In the genomic region with DNA sequence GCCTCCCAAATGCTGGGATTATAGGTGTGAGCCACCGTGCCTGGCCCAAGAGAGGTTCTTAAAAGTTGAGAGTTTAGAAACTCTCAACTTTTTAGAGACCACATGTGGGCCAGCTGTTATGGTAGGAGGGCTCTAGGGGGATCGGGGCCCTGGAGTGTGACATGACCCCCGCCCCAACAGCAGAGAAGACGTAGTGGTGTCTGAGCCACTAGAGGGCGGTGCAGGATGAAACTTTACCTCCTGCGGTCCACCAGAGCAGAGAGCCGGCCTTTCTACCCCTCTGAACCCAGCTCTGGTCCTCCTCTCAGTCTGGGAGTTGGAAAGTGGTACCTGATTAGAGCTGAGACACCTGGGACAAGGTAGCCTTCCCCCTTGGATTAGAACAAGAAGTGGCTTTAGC, we compare ENCODE assay signal across 1 cellular context.
TF ChIP-seq lines count a peak whose summit lies in the region.

No MANE protein-coding gene starts in this region.

TF ChIP-seq in HepG2, 621 proteins besides CTCF, POLR2A, EP300 and RAD21:
- 0 out of 2 replicates have a peak, but pooled peaks have one; percentile 73 for TF ChIP-seq ZNF572 (CRISPR knock-in tag; IDR thresholded peaks at IDR 0.05)
- TF ChIP-seq HOXA3 (CRISPR knock-in tag; IDR thresholded peaks at IDR 0.05) = 0 out of 2 replicates have a peak, but pooled peaks have one; percentile 26
- TF ChIP-seq, protein P1, sequence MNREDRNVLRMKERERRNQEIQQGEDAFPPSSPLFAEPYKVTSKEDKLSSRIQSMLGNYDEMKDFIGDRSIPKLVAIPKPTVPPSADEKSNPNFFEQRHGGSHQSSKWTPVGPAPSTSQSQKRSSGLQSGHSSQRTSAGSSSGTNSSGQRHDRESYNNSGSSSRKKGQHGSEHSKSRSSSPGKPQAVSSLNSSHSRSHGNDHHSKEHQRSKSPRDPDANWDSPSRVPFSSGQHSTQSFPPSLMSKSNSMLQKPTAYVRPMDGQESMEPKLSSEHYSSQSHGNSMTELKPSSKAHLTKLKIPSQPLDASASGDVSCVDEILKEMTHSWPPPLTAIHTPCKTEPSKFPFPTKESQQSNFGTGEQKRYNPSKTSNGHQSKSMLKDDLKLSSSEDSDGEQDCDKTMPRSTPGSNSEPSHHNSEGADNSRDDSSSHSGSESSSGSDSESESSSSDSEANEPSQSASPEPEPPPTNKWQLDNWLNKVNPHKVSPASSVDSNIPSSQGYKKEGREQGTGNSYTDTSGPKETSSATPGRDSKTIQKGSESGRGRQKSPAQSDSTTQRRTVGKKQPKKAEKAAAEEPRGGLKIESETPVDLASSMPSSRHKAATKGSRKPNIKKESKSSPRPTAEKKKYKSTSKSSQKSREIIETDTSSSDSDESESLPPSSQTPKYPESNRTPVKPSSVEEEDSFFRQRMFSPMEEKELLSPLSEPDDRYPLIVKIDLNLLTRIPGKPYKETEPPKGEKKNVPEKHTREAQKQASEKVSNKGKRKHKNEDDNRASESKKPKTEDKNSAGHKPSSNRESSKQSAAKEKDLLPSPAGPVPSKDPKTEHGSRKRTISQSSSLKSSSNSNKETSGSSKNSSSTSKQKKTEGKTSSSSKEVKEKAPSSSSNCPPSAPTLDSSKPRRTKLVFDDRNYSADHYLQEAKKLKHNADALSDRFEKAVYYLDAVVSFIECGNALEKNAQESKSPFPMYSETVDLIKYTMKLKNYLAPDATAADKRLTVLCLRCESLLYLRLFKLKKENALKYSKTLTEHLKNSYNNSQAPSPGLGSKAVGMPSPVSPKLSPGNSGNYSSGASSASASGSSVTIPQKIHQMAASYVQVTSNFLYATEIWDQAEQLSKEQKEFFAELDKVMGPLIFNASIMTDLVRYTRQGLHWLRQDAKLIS (CRISPR knock-in tag; IDR thresholded peaks at IDR 0.05) = no peak
- TF ChIP-seq PITX1 (CRISPR knock-in tag; IDR thresholded peaks at IDR 0.05) = peak; percentile 68; the same call in 1 of the 2 replicates
- peak; percentile 76 for TF ChIP-seq STAG1 (CRISPR knock-in tag; IDR thresholded peaks at IDR 0.05)
- 0 out of 2 replicates have a peak, but pooled peaks have one; percentile 43 for TF ChIP-seq ZBTB7A (CRISPR knock-in tag; IDR thresholded peaks at IDR 0.05)
- no peak for TF ChIP-seq NR0B2 (CRISPR knock-in tag; IDR thresholded peaks at IDR 0.05)
- TF ChIP-seq SP1 (IDR thresholded peaks at IDR 0.05) = no peak
- peak; percentile 31; the same call in 1 of the 2 replicates for TF ChIP-seq SP1 (CRISPR knock-in tag; IDR thresholded peaks at IDR 0.05)
- TF ChIP-seq, protein P2, sequence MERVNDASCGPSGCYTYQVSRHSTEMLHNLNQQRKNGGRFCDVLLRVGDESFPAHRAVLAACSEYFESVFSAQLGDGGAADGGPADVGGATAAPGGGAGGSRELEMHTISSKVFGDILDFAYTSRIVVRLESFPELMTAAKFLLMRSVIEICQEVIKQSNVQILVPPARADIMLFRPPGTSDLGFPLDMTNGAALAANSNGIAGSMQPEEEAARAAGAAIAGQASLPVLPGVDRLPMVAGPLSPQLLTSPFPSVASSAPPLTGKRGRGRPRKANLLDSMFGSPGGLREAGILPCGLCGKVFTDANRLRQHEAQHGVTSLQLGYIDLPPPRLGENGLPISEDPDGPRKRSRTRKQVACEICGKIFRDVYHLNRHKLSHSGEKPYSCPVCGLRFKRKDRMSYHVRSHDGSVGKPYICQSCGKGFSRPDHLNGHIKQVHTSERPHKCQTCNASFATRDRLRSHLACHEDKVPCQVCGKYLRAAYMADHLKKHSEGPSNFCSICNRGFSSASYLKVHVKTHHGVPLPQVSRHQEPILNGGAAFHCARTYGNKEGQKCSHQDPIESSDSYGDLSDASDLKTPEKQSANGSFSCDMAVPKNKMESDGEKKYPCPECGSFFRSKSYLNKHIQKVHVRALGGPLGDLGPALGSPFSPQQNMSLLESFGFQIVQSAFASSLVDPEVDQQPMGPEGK (CRISPR knock-in tag; IDR thresholded peaks at IDR 0.05) = peak; percentile 72
- TF ChIP-seq ADNP (CRISPR knock-in tag; IDR thresholded peaks at IDR 0.05) = no peak
- TF ChIP-seq GMEB2 (CRISPR knock-in tag; IDR thresholded peaks at IDR 0.05; ENCODE audit: low read depth) = no peak
- TF ChIP-seq RFXANK (CRISPR knock-in tag; IDR thresholded peaks at IDR 0.05) = no peak
- TF ChIP-seq SMC3 (IDR thresholded peaks at IDR 0.05; ENCODE audit: low read length) = peak; percentile 64
- peak; percentile 52; the same call in 1 of the 2 replicates for TF ChIP-seq ZNF574 (CRISPR knock-in tag; IDR thresholded peaks at IDR 0.05)
